In the genomic region with DNA sequence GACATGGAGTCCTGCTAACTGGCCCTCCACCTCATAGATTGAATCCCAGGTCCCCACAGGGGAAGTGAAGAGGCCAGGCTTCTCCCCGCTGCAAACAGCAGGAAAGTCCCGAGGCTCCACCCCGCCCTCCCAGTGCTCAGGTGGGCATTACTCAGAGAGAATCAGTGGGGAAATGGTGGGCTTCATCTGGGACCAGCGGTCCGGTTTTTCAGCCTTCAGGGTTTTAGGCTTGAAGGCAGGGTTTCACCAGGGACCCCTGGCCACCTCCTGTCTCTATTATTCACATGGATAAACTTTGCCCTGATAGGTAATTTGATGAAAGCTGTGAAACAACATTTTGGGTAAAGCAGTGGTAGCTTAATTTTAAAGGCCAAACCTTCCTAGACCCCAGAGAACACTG, we compare ENCODE assay signal across 37 cellular contexts. TPM values are rescaled to one million over a fixed set of nuclear protein-coding genes. Genes with fewer than 3 reads are reported as not detected.
"Had no signal": no experiment of that assay in that cellular context is flagged by ENCODE, and none has a peak within 500 bp of the region (broad histone marks: within the 10 kb centered on the region; RNA-seq: fewer than 3 reads in every experiment).

No MANE protein-coding gene starts in this region.

- H3K4me2 ChIP-seq: KMS-11 had no signal

- H3K27me3 ChIP-seq: MG63 had no signal

- H3K36me3 ChIP-seq: MG63 had no signal

- H3K4me3 ChIP-seq: MG63 had no signal

- DNase-seq: Karpas-422, Kasumi-1, KG1, MG63, MM.1S, MV-4-11, NCI-H1048, NCI-H1092, NCI-H1092 treated with DMSO at 0.1 percent for 48 hours, NCI-H1105, NCI-H1105 treated with DMSO at 0.1 percent for 48 hours, NCI-H1417, NCI-H1417 treated with DMSO at 0.1 percent for 48 hours, NCI-H1436, NCI-H1436 treated with DMSO at 0.1 percent for 48 hours, NCI-H146, NCI-H1694, NCI-H1694 treated with DMSO at 0.1 percent for 48 hours, NCI-H187, NCI-H187 treated with DMSO at 0.1 percent for 48 hours, NCI-H1930, NCI-H2029, NCI-H2029 treated with DMSO at 0.1 percent for 48 hours, NCI-H2081, NCI-H2081 treated with DMSO at 0.1 percent for 48 hours, NCI-H2107, NCI-H2171, NCI-H2171 treated with DMSO at 0.1 percent for 48 hours, NCI-H2227 treated with DMSO at 0.1 percent for 48 hours, NCI-H226, NCI-H345, NCI-H446, NCI-H446 treated with DMSO at 0.1 percent for 48 hours, NCI-H510A had no signal

- H3K27ac ChIP-seq: KMS-11 had no signal

- H3K9me3 ChIP-seq: MG63 had no signal

RNA-seq across cellular contexts. Expression of a gene that starts 31.3 kb away (rescaled TPM):
- total RNA-seq: MCF 10A, NCI-H460 had no signal

RNA-seq across cellular contexts. Expression of a gene that starts 50.9 kb away (rescaled TPM):
- total RNA-seq: MCF 10A, NCI-H460 had no signal
